8 cellular contexts compared by ENCODE assay signal in genomic region chr3:177201707-177202397, GRCh38. TPM values are rescaled to one million over a fixed set of nuclear protein-coding genes. Genes with fewer than 3 reads are reported as not detected.
DNase-seq lines count a peak whose midpoint lies in the region; ATAC-seq, FAIRE-seq and TF ChIP-seq lines count a peak whose summit lies in the region.

No MANE protein-coding gene starts in this region.

- CTCF ChIA-PET in K562 (lab: Yijun Ruan, JAX; ENCODE audit: low intra/inter-chr PET ratio) (no interaction called here), Caco-2 (lab: Charles Lee) (no interaction called here)

- 62% methylated on average over 8 of the region's 8 CpGs for WGBS in K562 (ENCODE audit: insufficient coverage, low coverage, missing lambda C conversion rate)

- no peak overlapping the region for H3K27ac Mint-ChIP-seq in Caco-2 (ENCODE audit: unreplicated experiment)

- no peaks in the 10 kb centered on the region for H3K9me1 ChIP-seq in K562 (ENCODE audit: control insufficient read depth, insufficient read depth, low read length)

- H3K4me1 Mint-ChIP-seq in Caco-2 (ENCODE audit: low read depth, unreplicated experiment): peaks cover 8% of the 10 kb centered on the region

- H3K4me2 ChIP-seq in K562 (ENCODE audit: insufficient read depth, low read length): no peak overlapping the region

- FAIRE-seq in K562 (lab: Jason Lieb, UNC): no peak

- H3K27ac ChIP-seq in K562 (ENCODE audit: extremely low read depth, low read depth, low read length): no peak overlapping the region
- H3K27ac ChIP-seq in left ventricle myocardium inferior (replicated peaks): no peak overlapping the region

- no peak for TF ChIP-seq EP300 in K562 (IDR thresholded peaks at IDR 0.05; ENCODE audit: low read length)

- H3K4me3 ChIP-seq in K562 (no peak overlapping the region), HAP-1 (no peak overlapping the region), left ventricle myocardium inferior (no peak overlapping the region), Caco-2 (ENCODE audit: low read depth, low read length) (no peak overlapping the region)

- peak overlapping the region; percentile 29 for H2AFZ ChIP-seq in K562 (ENCODE audit: low read depth, low read length)

- TF ChIP-seq CTCF in K562 (IDR thresholded peaks at IDR 0.05 in 2 of 3, conservative IDR thresholded peaks at IDR 0.05 in 1 of 3; ENCODE audit: insufficient read depth in 2 of 3, low read depth in 1 of 3, low read length in 3 of 3) (no peak), left ventricle myocardium inferior (IDR thresholded peaks at IDR 0.05; ENCODE audit: borderline replicate concordance) (no peak), Caco-2 (IDR thresholded peaks at IDR 0.05; ENCODE audit: insufficient read depth in 1 of 2, low read depth in 1 of 2, low read length in 1 of 2, severe bottlenecking in 1 of 2, unreplicated experiment in 1 of 2) (no peak)

- TF ChIP-seq RAD21 in K562 (CRISPR knock-in tag; conservative IDR thresholded peaks at IDR 0.05 in 1 of 2, IDR thresholded peaks at IDR 0.05 in 1 of 2): no peak

- ATAC-seq in GM18519 (IDR thresholded peaks at IDR 0.05; ENCODE audit: low FRiP score, unreplicated experiment) (peak; percentile 82), HG02884 (IDR thresholded peaks at IDR 0.05; ENCODE audit: unreplicated experiment) (peak; percentile 73), K562 (no peak)

- no peaks in the 10 kb centered on the region for H3K27me3 Mint-ChIP-seq in Caco-2 (ENCODE audit: insufficient read depth, unreplicated experiment)

- H3K36me3 ChIP-seq in K562 (ENCODE audit: control insufficient read depth, insufficient read depth, low read length) (no peaks in the 10 kb centered on the region), HAP-1 (replicated peaks) (no peaks in the 10 kb centered on the region), left ventricle myocardium inferior (no peaks in the 10 kb centered on the region), Caco-2 (ENCODE audit: control insufficient read depth, insufficient read depth, low read length) (no peaks in the 10 kb centered on the region)

- no peak for TF ChIP-seq POLR2A in K562 (conservative IDR thresholded peaks at IDR 0.05)

- H3K9me3 ChIP-seq in K562 (replicated peaks; ENCODE audit: control insufficient read depth, insufficient read depth, low read depth, low read length): no peaks in the 10 kb centered on the region; the same call in 1 of the 2 replicates
- H3K9me3 ChIP-seq in HAP-1: no peaks in the 10 kb centered on the region
- H3K9me3 ChIP-seq in left ventricle myocardium inferior (replicated peaks): no peaks in the 10 kb centered on the region
- H3K9me3 ChIP-seq in Caco-2: peaks cover 4% of the 10 kb centered on the region; the same call in 1 of the 2 replicates

- H3K36me3 Mint-ChIP-seq in Caco-2 (ENCODE audit: insufficient read depth, unreplicated experiment): peaks cover under 1% of the 10 kb centered on the region

- DNase-seq in RPMI8226 (peak; percentile 63), K562 (ENCODE audit: extremely low read depth in 1 of 4, low spot score in 3 of 4) (no peak), HAP-1 (ENCODE audit: low spot score in 2 of 2) (no peak), left ventricle myocardium inferior (no peak), Caco-2 (no peak)
- DNase-seq in stimulated activated CD8-positive, alpha-beta memory T cell treated with anti-CD3 and anti-CD28 coated beads, Interleukin-15, amount 100 ng/mL, for 48 hours (ENCODE audit: low read depth in 2 of 2): peak; percentile 44

- intact Hi-C loops in K562 (cut with micrococcal nuclease) (no loop called here), left ventricle myocardium inferior (cut with micrococcal nuclease) (no loop called here), Caco-2 (cut with micrococcal nuclease; ENCODE audit: unreplicated experiment) (no loop called here)

- BruUV-seq in K562 (replicated peaks; lab: Mats Ljungman, UMichigan): no TSS peak
- no TSS peak for BruUV-seq in Caco-2 (replicated peaks; lab: Mats Ljungman, UMichigan)

- H3K4me3 Mint-ChIP-seq in Caco-2 (ENCODE audit: unreplicated experiment): no peak overlapping the region

- peaks cover 2% of the 10 kb centered on the region; the same call in 2 of the 3 replicates for H3K79me2 ChIP-seq in K562 (ENCODE audit: control insufficient read depth, insufficient read depth, low read length)

- no peaks in the 10 kb centered on the region for H4K20me1 ChIP-seq in K562 (replicated peaks; ENCODE audit: control insufficient read depth, insufficient read depth, low read length)

- H3K4me1 ChIP-seq in K562 (replicated peaks in 1 of 2; ENCODE audit: control insufficient read depth in 2 of 2, insufficient read depth in 2 of 2, low read length in 2 of 2) (peaks cover 4 to 15% of the 10 kb centered on the region in 2 experiments), HAP-1 (peaks cover 20% of the 10 kb centered on the region), left ventricle myocardium inferior (peaks cover 22% of the 10 kb centered on the region), Caco-2 (peaks cover 10% of the 10 kb centered on the region)

- H3K27me3 ChIP-seq in K562 (ENCODE audit: control insufficient read depth in 2 of 2, insufficient read depth in 2 of 2, low read length in 2 of 2) (no peaks in the 10 kb centered on the region), HAP-1 (ENCODE audit: low read depth) (no peaks in the 10 kb centered on the region), left ventricle myocardium inferior (ENCODE audit: low read depth) (no peaks in the 10 kb centered on the region), Caco-2 (replicated peaks; ENCODE audit: control insufficient read depth, insufficient read depth, low read length) (no peaks in the 10 kb centered on the region)

- no peak overlapping the region for H3K9ac ChIP-seq in K562 (ENCODE audit: insufficient read depth in 1 of 2, low read depth in 2 of 2, low read length in 2 of 2)

- H3K9me3 Mint-ChIP-seq in Caco-2 (ENCODE audit: unreplicated experiment): no peaks in the 10 kb centered on the region

- in situ Hi-C loops in K562 (cut with MboI): no loop called here
- in situ Hi-C loops in HAP-1 (cut with MboI; ENCODE audit: low sequenced_read_pairs): no loop called here

- POLR2A ChIA-PET in K562 (lab: Yijun Ruan, JAX): interaction anchor here (0.6 to 0.8 kb wide), 3 partner anchors 54 to 158 kb away, joined by 3 to 4 read pairs (median 3); no protein-coding TSS in a partner anchor
- POLR2A ChIA-PET in Caco-2 (lab: Charles Lee): no interaction called here

TF ChIP-seq in K562, 482 proteins besides CTCF, POLR2A, EP300 and RAD21 (continues in another document):
- no peak for TF ChIP-seq ATF4 (CRISPR knock-in tag; IDR thresholded peaks at IDR 0.05)
- no peak for TF ChIP-seq GATAD2B (IDR thresholded peaks at IDR 0.05; ENCODE audit: borderline replicate concordance)
- TF ChIP-seq ESRRB (CRISPR knock-in tag; IDR thresholded peaks at IDR 0.05; ENCODE audit: borderline replicate concordance): no peak
- no peak for TF ChIP-seq ETV6 (IDR thresholded peaks at IDR 0.05; ENCODE audit: borderline replicate concordance in 1 of 2, low read depth in 2 of 2, low read length in 1 of 2)
- TF ChIP-seq ETV6 (CRISPR knock-in tag; IDR thresholded peaks at IDR 0.05; ENCODE audit: borderline replicate concordance): no peak
- no peak for TF ChIP-seq MCM2 (IDR thresholded peaks at IDR 0.05; ENCODE audit: low read depth)
- no peak for TF ChIP-seq SMAD2 (IDR thresholded peaks at IDR 0.05; ENCODE audit: low read depth, low read length)
- no peak for TF ChIP-seq ZKSCAN3 (CRISPR knock-in tag; IDR thresholded peaks at IDR 0.05)
- no peak for TF ChIP-seq ZNF263 (CRISPR knock-in tag; IDR thresholded peaks at IDR 0.05; ENCODE audit: borderline replicate concordance)
- TF ChIP-seq MBD1 (CRISPR knock-in tag; IDR thresholded peaks at IDR 0.05): no peak
- no peak for TF ChIP-seq SMARCA5 (IDR thresholded peaks at IDR 0.05)
- no peak for TF ChIP-seq IRF2 (CRISPR knock-in tag; IDR thresholded peaks at IDR 0.05)

RNA-seq across cellular contexts. Expression of gene TBL1XR1, which starts 4.6 kb away (rescaled TPM):
- 113 and 226 TPM in 2 replicates for total RNA-seq in K562 (2011; cell fraction: chromatin; rRNA removed; ENCODE audit: low replicate concordance)
- 55.0 and 70.3 TPM in 2 replicates for total RNA-seq in K562 (2011; cell fraction: nucleolus; rRNA removed)
- 125 and 183 TPM in 2 replicates for total RNA-seq in K562 (2011; cell fraction: nucleoplasm; rRNA removed)
- total RNA-seq in K562 (2014; rRNA removed) (56.6 and 68.6 TPM in 2 replicates), K562 (2014; rRNA removed; fragmentation: Illumina TruSeq; extraction: Trizol) (110 and 132 TPM in 2 replicates), K562 (2015; rRNA removed; fragmentation: Illumina TruSeq; extraction: Trizol) (74.0 and 83.3 TPM in 2 replicates), K562 (2021) (125 and 150 TPM in 2 replicates), left ventricle myocardium inferior (102 TPM), Caco-2 (2022) (127 and 140 TPM in 2 replicates)
- polyA plus RNA-seq in K562 (2011; rRNA removed) (129 and 171 TPM in 2 replicates), K562 (2014; fragmentation: Illumina TruSeq; extraction: Trizol) (36.6 and 37.2 TPM in 2 replicates), K562 (2014; fragmentation: Nextera tagmentation; extraction: Ambion mirVana) (10 to 100 TPM; 19.6 to 90.2 TPM), K562 (2014; rRNA removed) (36.7 and 39.9 TPM in 2 replicates)
- 42.5 and 49.5 TPM in 2 replicates for polyA plus RNA-seq in K562 (2011; cell fraction: cytosol; rRNA removed)
- polyA plus RNA-seq in K562 (2011; cell fraction: nucleus; rRNA removed): 154 and 172 TPM in 2 replicates
- 19.3 and 54.6 TPM in 2 replicates for polyA plus RNA-seq in K562 (2012)
- polyA minus RNA-seq in K562 (2011; rRNA and poly(A)+ RNA removed): 706 and 847 TPM in 2 replicates
- polyA minus RNA-seq in K562 (2011; cell fraction: cytosol; rRNA and poly(A)+ RNA removed): 193 and 353 TPM in 2 replicates
- polyA minus RNA-seq in K562 (2011; cell fraction: nucleus; rRNA and poly(A)+ RNA removed): 137 and 171 TPM in 2 replicates

Comparison
In these comparisons a context has a peak if more than half of its experiments do, and no peak if none do; other contexts are left out.
1. DNase-seq: peak in RPMI8226 (single experiment) and stimulated activated CD8-positive, alpha-beta memory T cell treated with anti-CD3 and anti-CD28 coated beads, Interleukin-15, amount 100 ng/mL, for 48 hours (2 of 2); none in K562 (0 of 4), HAP-1 (0 of 2), left ventricle myocardium inferior (single experiment) and Caco-2 (0 of 2).